15 cellular contexts compared by ENCODE assay signal in genomic region chr2:30403592-30404353, GRCh38. TPM values are rescaled to one million over a fixed set of nuclear protein-coding genes. Genes with fewer than 3 reads are reported as not detected.
DNase-seq lines count a peak whose midpoint lies in the region; ATAC-seq lines count a peak whose summit lies in the region.
"Had no signal": no experiment of that assay in that cellular context is flagged by ENCODE, and none has a peak within 500 bp of the region (broad histone marks: within the 10 kb centered on the region; RNA-seq: fewer than 3 reads in every experiment).

No MANE protein-coding gene starts in this region.

- peak overlapping the region; percentile 40 for H3K27ac ChIP-seq in muscle layer of duodenum (ENCODE audit: low read length)

- peaks cover 17 to 48% of the 10 kb centered on the region in 2 donors for H3K4me1 ChIP-seq in muscle layer of duodenum (ENCODE audit: control insufficient read depth in 1 of 2, insufficient read depth in 2 of 2, low read length in 2 of 2)

- no peaks in the 10 kb centered on the region for H3K36me3 ChIP-seq in muscle layer of duodenum (ENCODE audit: control insufficient read depth in 1 of 2, insufficient read depth in 2 of 2, low read length in 2 of 2)

- intact Hi-C loops in Right ventricle myocardium superior (cut with DNase I): loop anchor here (5.0 kb wide), 1 partner anchor 36 kb away; no protein-coding TSS in a partner anchor

- no peaks in the 10 kb centered on the region for H3K27me3 ChIP-seq in muscle layer of duodenum (ENCODE audit: low read depth, low read length)

- no peak overlapping the region for H3K4me3 ChIP-seq in muscle layer of duodenum (ENCODE audit: low read depth in 1 of 2, low read length in 2 of 2)

- peak; percentile 5 for DNase-seq in LoVo (ENCODE audit: low spot score)
- no peak for DNase-seq in Right ventricle myocardium superior
- peak; percentile 36 for DNase-seq in superior temporal gyrus (ENCODE audit: extremely low spot score)
- no peak for DNase-seq in occipital lobe (lab: John Stamatoyannopoulos, UW)
- no peak for DNase-seq in stimulated activated CD4-positive, alpha-beta T cell treated with anti-CD3 and anti-CD28 coated beads, Interleukin-2, amount 100 ng/mL, for 48 hours
- DNase-seq in nucleus accumbens (lab: John Stamatoyannopoulos, UW): no peak
- DNase-seq: activated CD4-positive, alpha-beta T cell treated with anti-CD3 and anti-CD28 coated beads for 36 hours; head of caudate nucleus; kidney glomerular epithelial cell; NCI-H2029; NCI-H510A treated with DMSO at 0.1 percent for 48 hours had no signal

- ATAC-seq in Right ventricle myocardium superior (ENCODE audit: poor library complexity) (peak; percentile 60), HG03045 (IDR thresholded peaks at IDR 0.05; ENCODE audit: unreplicated experiment) (no peak)
- ATAC-seq: activated CD4-positive, alpha-beta T cell treated with anti-CD3 and anti-CD28 coated beads for 36 hours; activated naive CD4-positive, alpha-beta T cell treated with anti-CD3 and anti-CD28 coated beads, Interleukin-2, amount 50 U/mL, for 72 hours; esophagus mucosa had no signal

- no peaks in the 10 kb centered on the region for H3K9me3 ChIP-seq in muscle layer of duodenum (ENCODE audit: control insufficient read depth in 1 of 2, low read length in 2 of 2)

RNA-seq across cellular contexts. Expression of gene LCLAT1, which starts 43.3 kb away (rescaled TPM):
- total RNA-seq in Right ventricle myocardium superior: 26.3 TPM
- 34.8 TPM for total RNA-seq in occipital lobe

Comparison
In these comparisons a context has a peak if more than half of its experiments do, and no peak if none do; other contexts are left out.
1. DNase-seq: peak in LoVo (single experiment) and superior temporal gyrus (single experiment); none in Right ventricle myocardium superior (single experiment), occipital lobe (single experiment), stimulated activated CD4-positive, alpha-beta T cell treated with anti-CD3 and anti-CD28 coated beads, Interleukin-2, amount 100 ng/mL, for 48 hours (0 of 2) and nucleus accumbens (0 of 56).